2 cellular contexts compared by ENCODE assay signal in genomic region chrX:332916-333610, GRCh38.
TF ChIP-seq lines count a peak whose summit lies in the region.

No MANE protein-coding gene starts in this region.

TF ChIP-seq in IMR-90, 13 proteins besides CTCF, POLR2A, EP300 and RAD21:
- TF ChIP-seq SMC3 (IDR thresholded peaks at IDR 0.05; ENCODE audit: low read depth, low read length): no peak
- no peak for TF ChIP-seq BHLHE40 (IDR thresholded peaks at IDR 0.05; ENCODE audit: low read depth, low read length)
- TF ChIP-seq CHD1 (IDR thresholded peaks at IDR 0.05; ENCODE audit: low read depth, low read length): no peak
- TF ChIP-seq MAZ (IDR thresholded peaks at IDR 0.05; ENCODE audit: borderline replicate concordance, low read depth, low read length): no peak
- no peak for TF ChIP-seq MXI1 (IDR thresholded peaks at IDR 0.05; ENCODE audit: borderline replicate concordance, low read depth, low read length)
- no peak for TF ChIP-seq NFE2L2 (IDR thresholded peaks at IDR 0.05; ENCODE audit: low read depth, low read length)
- no peak for TF ChIP-seq RCOR1 (IDR thresholded peaks at IDR 0.05; ENCODE audit: insufficient replicate concordance, low read length)

TF ChIP-seq in H1, 55 proteins besides CTCF, POLR2A, EP300 and RAD21:
- no peak for TF ChIP-seq SIN3A (conservative IDR thresholded peaks at IDR 0.05 in 1 of 2, IDR thresholded peaks at IDR 0.05 in 1 of 2; ENCODE audit: low read depth in 1 of 2, low read length in 2 of 2)
- TF ChIP-seq SP2 (IDR thresholded peaks at IDR 0.05; ENCODE audit: low read length): no peak
- TF ChIP-seq KDM1A (IDR thresholded peaks at IDR 0.05; ENCODE audit: borderline replicate concordance, low read length): no peak
- no peak for TF ChIP-seq GTF2F1 (IDR thresholded peaks at IDR 0.05; ENCODE audit: borderline replicate concordance, low read depth, low read length)
- TF ChIP-seq ZNF274 (IDR thresholded peaks at IDR 0.05; ENCODE audit: borderline replicate concordance, extremely low read depth, low read length): no peak
- no peak for TF ChIP-seq KDM5A (IDR thresholded peaks at IDR 0.05; ENCODE audit: low read length)
- TF ChIP-seq SUZ12 (IDR thresholded peaks at IDR 0.05; ENCODE audit: low read length): no peak
- TF ChIP-seq TAF1 (IDR thresholded peaks at IDR 0.05; ENCODE audit: low read depth, low read length): no peak
- no peak for TF ChIP-seq TEAD4 (IDR thresholded peaks at IDR 0.05; ENCODE audit: low read depth, low read length)
- no peak for TF ChIP-seq CHD1 (IDR thresholded peaks at IDR 0.05; ENCODE audit: low read depth, low read length)
- TF ChIP-seq POLR2AphosphoS5 (IDR thresholded peaks at IDR 0.05; ENCODE audit: low read depth, low read length): no peak
- no peak for TF ChIP-seq ATF2 (IDR thresholded peaks at IDR 0.05; ENCODE audit: low read length)
- TF ChIP-seq SP4 (IDR thresholded peaks at IDR 0.05; ENCODE audit: low read length): no peak
- no peak for TF ChIP-seq CEBPB (IDR thresholded peaks at IDR 0.05; ENCODE audit: low read depth, low read length)
- TF ChIP-seq TBP (IDR thresholded peaks at IDR 0.05; ENCODE audit: low read depth, low read length): no peak
